Comparison of ENCODE assay signal across 24 cellular contexts in the genomic region with DNA sequence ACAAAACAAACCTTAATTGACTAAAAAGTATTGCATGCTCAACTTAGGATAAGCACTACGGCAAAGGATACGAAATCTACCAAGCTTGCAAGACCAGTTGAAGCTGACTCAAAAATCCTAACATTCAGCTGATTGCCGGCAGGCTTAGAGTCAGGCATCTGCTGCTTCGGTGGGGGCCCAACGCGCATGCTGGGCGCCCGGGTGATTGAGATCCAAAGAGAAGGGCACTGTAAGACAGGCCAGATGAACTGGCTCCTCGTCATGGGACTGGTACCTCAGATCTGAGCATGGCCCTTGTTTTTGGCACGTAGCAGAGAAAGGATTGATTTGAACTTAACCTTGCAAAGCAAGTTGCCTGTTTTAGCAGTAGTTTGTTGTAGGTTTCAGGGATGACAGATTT.
DNase-seq lines count a peak whose midpoint lies in the region; ATAC-seq and TF ChIP-seq lines count a peak whose summit lies in the region.
"Had no signal": no experiment of that assay in that cellular context is flagged by ENCODE, and none has a peak within 500 bp of the region (broad histone marks: within the 10 kb centered on the region; RNA-seq: fewer than 3 reads in every experiment).

No MANE protein-coding gene starts in this region.

- CTCF ChIA-PET in WTC11 (lab: Charles Lee), result no interaction called here

- TF ChIP-seq CTCF in WTC11 (IDR thresholded peaks at IDR 0.05), result no peak

- peaks cover 9% of the 10 kb centered on the region for H3K36me3 Mint-ChIP-seq in WTC11
- H3K36me3 Mint-ChIP-seq in memory B cell, result peaks cover 20% of the 10 kb centered on the region
- peaks cover 31 to 70% of the 10 kb centered on the region in 2 donors for H3K36me3 Mint-ChIP-seq in stimulated activated naive B cell treated with anti-CD40 and anti-IgM and Interleukin-4, amounts not matched to agents 10 μg/mL and 1 μg/mL and 100 μg/mL, for 72 hours
- H3K36me3 Mint-ChIP-seq in activated CD4-positive, alpha-beta T cell treated with anti-CD3 and anti-CD28 coated beads, Interleukin-2, amount 10 ng/mL, durations not matched to agents 24 days and 14 days (ENCODE audit: low read depth), result peaks cover 55% of the 10 kb centered on the region

- H3K27me3 Mint-ChIP-seq in WTC11 (ENCODE audit: low read depth), result no peaks in the 10 kb centered on the region
- no peaks in the 10 kb centered on the region for H3K27me3 Mint-ChIP-seq in memory B cell
- H3K27me3 Mint-ChIP-seq in stimulated activated naive B cell treated with anti-CD40 and anti-IgM and Interleukin-4, amounts not matched to agents 10 μg/mL and 1 μg/mL and 100 μg/mL, for 72 hours, result no peaks in the 10 kb centered on the region
- no peaks in the 10 kb centered on the region for H3K27me3 Mint-ChIP-seq in activated CD4-positive, alpha-beta T cell treated with anti-CD3 and anti-CD28 coated beads, Interleukin-2, amount 10 ng/mL, durations not matched to agents 24 days and 14 days
- H3K27me3 Mint-ChIP-seq: CD4-positive, alpha-beta T cell had no signal

- intact Hi-C loops in activated CD4-positive, alpha-beta T cell treated with anti-CD3 and anti-CD28 coated beads, Interleukin-2, amount 10 ng/mL, durations not matched to agents 24 days and 14 days (cut with micrococcal nuclease), result no loop called here

- H3K4me1 Mint-ChIP-seq in WTC11, result peaks cover 46% of the 10 kb centered on the region
- H3K4me1 Mint-ChIP-seq in memory B cell, result peaks cover 27% of the 10 kb centered on the region
- H3K4me1 Mint-ChIP-seq in stimulated activated naive B cell treated with anti-CD40 and anti-IgM and Interleukin-4, amounts not matched to agents 10 μg/mL and 1 μg/mL and 100 μg/mL, for 72 hours, result peaks cover 28 to 57% of the 10 kb centered on the region in 2 donors
- H3K4me1 Mint-ChIP-seq in activated CD4-positive, alpha-beta T cell treated with anti-CD3 and anti-CD28 coated beads, Interleukin-2, amount 10 ng/mL, durations not matched to agents 24 days and 14 days, result peaks cover 33% of the 10 kb centered on the region

- H3K9me3 Mint-ChIP-seq in WTC11, result no peaks in the 10 kb centered on the region
- no peaks in the 10 kb centered on the region for H3K9me3 Mint-ChIP-seq in memory B cell
- H3K9me3 Mint-ChIP-seq in stimulated activated naive B cell treated with anti-CD40 and anti-IgM and Interleukin-4, amounts not matched to agents 10 μg/mL and 1 μg/mL and 100 μg/mL, for 72 hours, result no peaks in the 10 kb centered on the region
- no peaks in the 10 kb centered on the region for H3K9me3 Mint-ChIP-seq in activated CD4-positive, alpha-beta T cell treated with anti-CD3 and anti-CD28 coated beads, Interleukin-2, amount 10 ng/mL, durations not matched to agents 24 days and 14 days
- H3K9me3 Mint-ChIP-seq: CD4-positive, alpha-beta T cell had no signal

- no peak overlapping the region for H3K4me3 Mint-ChIP-seq in WTC11
- no peak overlapping the region for H3K4me3 Mint-ChIP-seq in memory B cell
- no peak overlapping the region for H3K4me3 Mint-ChIP-seq in stimulated activated naive B cell treated with anti-CD40 and anti-IgM and Interleukin-4, amounts not matched to agents 10 μg/mL and 1 μg/mL and 100 μg/mL, for 72 hours
- H3K4me3 Mint-ChIP-seq in activated CD4-positive, alpha-beta T cell treated with anti-CD3 and anti-CD28 coated beads, Interleukin-2, amount 10 ng/mL, durations not matched to agents 24 days and 14 days, result no peak overlapping the region
- H3K4me3 Mint-ChIP-seq: CD4-positive, alpha-beta T cell had no signal

- no peak for ATAC-seq in WTC11
- no peak for ATAC-seq in memory B cell (ENCODE audit: low read depth)
- ATAC-seq in stimulated activated naive B cell treated with anti-CD40 and anti-IgM and Interleukin-4, amounts not matched to agents 10 μg/mL and 1 μg/mL and 100 μg/mL, for 72 hours (replicated peaks), result no peak
- ATAC-seq: GM12878, HCT116, SK-N-SH treated with all-trans-retinoic acid at 6 μM for 48 hours had no signal

- in situ Hi-C loops in G401 (cut with HindIII; ENCODE audit: low sequenced_read_pairs), result no loop called here
- in situ Hi-C loops in GM18951 (cut with MboI; ENCODE audit: low sequenced_read_pairs, unreplicated experiment), result no loop called here

- POLR2A ChIA-PET in WTC11 (lab: Charles Lee), result no interaction called here

- H3K27ac Mint-ChIP-seq in WTC11, result 0 out of 2 replicates have a peak overlapping the region, but pooled peaks have one; percentile 50
- peak overlapping the region; percentile 75 for H3K27ac Mint-ChIP-seq in memory B cell
- no peak overlapping the region for H3K27ac Mint-ChIP-seq in stimulated activated naive B cell treated with anti-CD40 and anti-IgM and Interleukin-4, amounts not matched to agents 10 μg/mL and 1 μg/mL and 100 μg/mL, for 72 hours
- H3K27ac Mint-ChIP-seq in activated CD4-positive, alpha-beta T cell treated with anti-CD3 and anti-CD28 coated beads, Interleukin-2, amount 10 ng/mL, durations not matched to agents 24 days and 14 days, result no peak overlapping the region
- H3K27ac Mint-ChIP-seq: CD4-positive, alpha-beta T cell had no signal

- DNase-seq in G401 (ENCODE audit: low spot score) (peak; percentile 86), WTC11 (ENCODE audit: low spot score) (no peak), memory B cell (ENCODE audit: low spot score in 2 of 2) (no peak), HuH-7 (ENCODE audit: low spot score) (no peak), NCI-H2107 (lab: John Stamatoyannopoulos, UW) (no peak)
- no peak for DNase-seq in stimulated activated naive B cell treated with anti-CD40 and anti-IgM and Interleukin-4, amounts not matched to agents 10 μg/mL and 1 μg/mL and 100 μg/mL, for 72 hours
- DNase-seq in activated CD4-positive, alpha-beta T cell treated with anti-CD3 and anti-CD28 coated beads, Interleukin-2, amount 10 ng/mL, durations not matched to agents 24 days and 14 days, result no peak
- DNase-seq: Caco-2; CD4-positive, alpha-beta T cell; DMS 273 treated with DMSO at 0.1 percent for 48 hours; DMS79 treated with DMSO at 0.1 percent for 48 hours; Karpas-422; NCI-H1048; NCI-H1436; NCI-H2029; NCI-H226; NCI-H510A treated with DMSO at 0.1 percent for 48 hours; NCI-H774; NK-92 treated with Interleukin-12 subunit alpha and Interleukin-12 subunit beta, amount 100 ng/mL, for 24 hours; Peyer's patch had no signal

- TF ChIP-seq POLR2A in GM18951 (IDR thresholded peaks at IDR 0.05; ENCODE audit: extremely low read depth, insufficient read depth, insufficient read length), result peak; percentile 15

TF ChIP-seq in WTC11, 78 proteins besides CTCF, POLR2A, EP300 and RAD21:
- TF ChIP-seq, protein P1, sequence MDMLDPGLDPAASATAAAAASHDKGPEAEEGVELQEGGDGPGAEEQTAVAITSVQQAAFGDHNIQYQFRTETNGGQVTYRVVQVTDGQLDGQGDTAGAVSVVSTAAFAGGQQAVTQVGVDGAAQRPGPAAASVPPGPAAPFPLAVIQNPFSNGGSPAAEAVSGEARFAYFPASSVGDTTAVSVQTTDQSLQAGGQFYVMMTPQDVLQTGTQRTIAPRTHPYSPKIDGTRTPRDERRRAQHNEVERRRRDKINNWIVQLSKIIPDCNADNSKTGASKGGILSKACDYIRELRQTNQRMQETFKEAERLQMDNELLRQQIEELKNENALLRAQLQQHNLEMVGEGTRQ (CRISPR knock-in tag; IDR thresholded peaks at IDR 0.05), result no peak
- TF ChIP-seq ZBTB21 (CRISPR knock-in tag; IDR thresholded peaks at IDR 0.05; ENCODE audit: borderline replicate concordance) (no peak), ATF1 (CRISPR knock-in tag; IDR thresholded peaks at IDR 0.05) (no peak), GTF2I (CRISPR knock-in tag; conservative IDR thresholded peaks at IDR 0.05) (no peak)
- TF ChIP-seq, protein P2, sequence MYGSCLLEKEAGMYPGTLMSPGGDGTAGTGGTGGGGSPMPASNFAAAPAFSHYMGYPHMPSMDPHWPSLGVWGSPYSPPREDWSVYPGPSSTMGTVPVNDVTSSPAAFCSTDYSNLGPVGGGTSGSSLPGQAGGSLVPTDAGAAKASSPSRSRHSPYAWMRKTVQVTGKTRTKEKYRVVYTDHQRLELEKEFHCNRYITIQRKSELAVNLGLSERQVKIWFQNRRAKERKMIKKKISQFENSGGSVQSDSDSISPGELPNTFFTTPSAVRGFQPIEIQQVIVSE (CRISPR knock-in tag; IDR thresholded peaks at IDR 0.05; ENCODE audit: borderline replicate concordance), result no peak

Comparison
In these comparisons a context has a peak if more than half of its experiments do, and no peak if none do; other contexts are left out.
1. H3K27ac Mint-ChIP-seq: peak in WTC11 (single experiment) and memory B cell (single experiment); none in stimulated activated naive B cell treated with anti-CD40 and anti-IgM and Interleukin-4, amounts not matched to agents 10 μg/mL and 1 μg/mL and 100 μg/mL, for 72 hours (single experiment) and activated CD4-positive, alpha-beta T cell treated with anti-CD3 and anti-CD28 coated beads, Interleukin-2, amount 10 ng/mL, durations not matched to agents 24 days and 14 days (single experiment).